Comparison of ENCODE assay signal across 1 cellular context in the genomic region with DNA sequence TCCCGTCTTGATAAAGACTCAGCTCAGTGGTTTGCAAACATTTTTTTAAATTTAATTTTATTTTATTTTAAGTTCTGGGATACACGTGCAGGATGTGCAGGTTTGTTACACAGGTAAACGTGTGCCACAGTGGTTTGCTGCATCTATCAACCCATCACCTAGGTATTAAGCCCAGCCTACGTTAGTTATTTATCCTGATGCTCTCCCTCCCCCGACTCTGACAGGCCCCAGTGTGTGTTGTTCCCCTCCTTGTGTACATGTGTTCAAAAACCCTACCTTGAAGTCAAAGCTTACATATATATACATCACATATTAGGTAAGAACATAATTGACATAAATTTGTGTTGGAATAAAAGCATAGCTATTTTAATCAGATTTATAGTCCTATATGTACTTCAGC.
TF ChIP-seq lines count a peak whose summit lies in the region.

No MANE protein-coding gene starts in this region.

TF ChIP-seq in GM12891, 5 proteins besides CTCF, POLR2A, EP300 and RAD21:
- TF ChIP-seq POU2F2 (IDR thresholded peaks at IDR 0.05; ENCODE audit: low read depth, low read length) (no peak), POLR2AphosphoS5 (IDR thresholded peaks at IDR 0.05; ENCODE audit: low read depth, low read length) (no peak; the same call in 1 of the 2 replicates), PAX5 (IDR thresholded peaks at IDR 0.05; ENCODE audit: insufficient read depth, low read length, severe bottlenecking) (no peak), SPI1 (IDR thresholded peaks at IDR 0.05; ENCODE audit: low read depth, low read length) (no peak), TAF1 (IDR thresholded peaks at IDR 0.05; ENCODE audit: low read depth, low read length) (no peak)
TF ChIP-seq in GM12891: peak in this region for 0.
